In the genomic region with DNA sequence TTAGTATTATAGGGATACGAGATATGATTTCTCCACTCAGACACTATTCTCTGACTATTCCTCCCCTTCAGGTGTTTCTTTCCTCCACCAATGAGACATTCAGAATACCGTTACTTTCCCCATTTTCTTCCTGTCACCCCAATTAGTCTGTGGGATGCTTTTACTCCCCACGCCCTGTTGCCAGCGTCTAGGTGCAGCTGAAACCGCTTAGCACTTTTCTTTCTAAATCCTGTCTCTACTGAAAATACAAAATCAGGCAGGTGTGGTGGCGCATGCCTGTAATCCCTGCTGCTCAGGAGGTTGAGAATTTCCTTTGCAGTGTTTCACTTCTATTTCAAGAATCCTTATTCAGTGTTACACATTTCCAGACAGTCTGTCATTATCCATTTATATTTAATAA, we compare ENCODE assay signal across 28 cellular contexts.
"Had no signal": no experiment of that assay in that cellular context is flagged by ENCODE, and none has a peak within 500 bp of the region (broad histone marks: within the 10 kb centered on the region; RNA-seq: fewer than 3 reads in every experiment).

No MANE protein-coding gene starts in this region.

- DNase-seq: stimulated activated CD4-positive, alpha-beta T cell treated with anti-CD3 and anti-CD28 coated beads, Interleukin-2, amount 100 ng/mL, for 48 hours; stimulated activated CD4-positive, alpha-beta T cell treated with anti-CD3 and anti-CD28 coated beads, Interleukin-4, amount 100 ng/mL, for 1 hour; stimulated activated CD4-positive, alpha-beta T cell treated with anti-CD3 and anti-CD28 coated beads, Interleukin-4, amount 100 ng/mL, for 24 hours; stimulated activated CD4-positive, alpha-beta T cell treated with anti-CD3 and anti-CD28 coated beads, Interleukin-4, amount 100 ng/mL, for 4 hours; stimulated activated CD8-positive, alpha-beta memory T cell treated with anti-CD3 and anti-CD28 coated beads, Interleukin-4, amount 100 ng/mL, for 48 hours; stimulated activated naive B cell treated with anti-CD40 and anti-IgM and Interleukin-4, amounts not matched to agents 10 μg/mL and 1 μg/mL and 100 μg/mL, for 72 hours; stimulated activated naive CD4-positive, alpha-beta T cell; stimulated activated naive CD4-positive, alpha-beta T cell treated with Interleukin-2 at 50 U/mL for 16 hours; stimulated activated naive CD8-positive, alpha-beta T cell treated with anti-CD3 and anti-CD28 coated beads, Interleukin-15, amount 100 ng/mL, for 72 hours; stimulated activated naive CD8-positive, alpha-beta T cell treated with anti-CD3 and anti-CD28 coated beads, Interleukin-15, Interleukin-2, amounts not matched to agents 100 U/mL and 50 U/mL, for 24 hours; stomach; substantia nigra; testis; thyroid gland; tibial artery; transverse colon; trophoblast cell; upper lobe of left lung; upper lobe of right lung; uterus had no signal

- H3K36me3 ChIP-seq: stomach, suprapubic skin, thoracic aorta, thyroid gland, tibial artery, tibial nerve, transverse colon, upper lobe of left lung, upper lobe of right lung, uterus, vagina had no signal

- H3K27me3 ChIP-seq: stomach, suprapubic skin, testis, thyroid gland, tibial artery, tibial nerve, transverse colon, upper lobe of left lung, upper lobe of right lung, uterus, vagina had no signal

- H3K9me3 ChIP-seq: stomach, suprapubic skin, testis, thoracic aorta, thyroid gland, tibial artery, tibial nerve, transverse colon, upper lobe of left lung, upper lobe of right lung, uterus, vagina had no signal

- H3K9me3 Mint-ChIP-seq: stimulated activated effector memory CD8-positive, alpha-beta T cell treated with anti-CD3 and anti-CD28 coated beads, Interleukin-12 subunit alpha, Interleukin-12 subunit beta, amount 100 ng/mL, for 72 hours; stimulated activated memory B cell treated with anti-CD40 and anti-IgM and Interleukin-4, amounts not matched to agents 10 μg/mL and 1 μg/mL and 100 μg/mL, for 72 hours; stimulated activated naive B cell treated with anti-CD40 and anti-IgM and Interleukin-4, amounts not matched to agents 10 μg/mL and 1 μg/mL and 100 μg/mL, for 72 hours; stimulated activated naive CD8-positive, alpha-beta T cell treated with anti-CD3 and anti-CD28 coated beads, Interleukin-15, amount 100 ng/mL, for 72 hours; stimulated activated naive CD8-positive, alpha-beta T cell treated with anti-CD3 and anti-CD28 coated beads, Interleukin-15, Interleukin-2, amounts not matched to agents 100 ng/mL and 50 ng/mL, for 24 hours; type B pancreatic cell had no signal

- H3K4me1 Mint-ChIP-seq: stimulated activated effector memory CD8-positive, alpha-beta T cell treated with anti-CD3 and anti-CD28 coated beads, Interleukin-12 subunit alpha, Interleukin-12 subunit beta, amount 100 ng/mL, for 72 hours; stimulated activated memory B cell treated with anti-CD40 and anti-IgM and Interleukin-4, amounts not matched to agents 10 μg/mL and 1 μg/mL and 100 μg/mL, for 72 hours; stimulated activated naive B cell treated with anti-CD40 and anti-IgM and Interleukin-4, amounts not matched to agents 10 μg/mL and 1 μg/mL and 100 μg/mL, for 72 hours; stimulated activated naive CD8-positive, alpha-beta T cell treated with anti-CD3 and anti-CD28 coated beads, Interleukin-15, amount 100 ng/mL, for 72 hours had no signal

- H3K4me3 ChIP-seq: stomach, suprapubic skin, testis, thoracic aorta, thyroid gland, tibial artery, tibial nerve, transverse colon, upper lobe of left lung, upper lobe of right lung, uterus, vagina had no signal

- H3K4me3 Mint-ChIP-seq: stimulated activated effector memory CD8-positive, alpha-beta T cell treated with anti-CD3 and anti-CD28 coated beads, Interleukin-12 subunit alpha, Interleukin-12 subunit beta, amount 100 ng/mL, for 72 hours; stimulated activated memory B cell treated with anti-CD40 and anti-IgM and Interleukin-4, amounts not matched to agents 10 μg/mL and 1 μg/mL and 100 μg/mL, for 72 hours; stimulated activated naive B cell treated with anti-CD40 and anti-IgM and Interleukin-4, amounts not matched to agents 10 μg/mL and 1 μg/mL and 100 μg/mL, for 72 hours; stimulated activated naive CD8-positive, alpha-beta T cell treated with anti-CD3 and anti-CD28 coated beads, Interleukin-15, amount 100 ng/mL, for 72 hours; stimulated activated naive CD8-positive, alpha-beta T cell treated with anti-CD3 and anti-CD28 coated beads, Interleukin-15, Interleukin-2, amounts not matched to agents 100 ng/mL and 50 ng/mL, for 24 hours; type B pancreatic cell had no signal

- H3K27ac ChIP-seq: stomach, suprapubic skin, testis, thoracic aorta, thyroid gland, tibial artery, tibial nerve, transverse colon, upper lobe of left lung, upper lobe of right lung, uterus, vagina had no signal

- H3K27ac Mint-ChIP-seq: stimulated activated effector memory CD8-positive, alpha-beta T cell treated with anti-CD3 and anti-CD28 coated beads, Interleukin-12 subunit alpha, Interleukin-12 subunit beta, amount 100 ng/mL, for 72 hours; stimulated activated memory B cell treated with anti-CD40 and anti-IgM and Interleukin-4, amounts not matched to agents 10 μg/mL and 1 μg/mL and 100 μg/mL, for 72 hours; stimulated activated naive B cell treated with anti-CD40 and anti-IgM and Interleukin-4, amounts not matched to agents 10 μg/mL and 1 μg/mL and 100 μg/mL, for 72 hours; stimulated activated naive CD8-positive, alpha-beta T cell treated with anti-CD3 and anti-CD28 coated beads, Interleukin-15, amount 100 ng/mL, for 72 hours; stimulated activated naive CD8-positive, alpha-beta T cell treated with anti-CD3 and anti-CD28 coated beads, Interleukin-15, Interleukin-2, amounts not matched to agents 100 ng/mL and 50 ng/mL, for 24 hours; type B pancreatic cell had no signal

- H3K27me3 Mint-ChIP-seq: stimulated activated memory B cell treated with anti-CD40 and anti-IgM and Interleukin-4, amounts not matched to agents 10 μg/mL and 1 μg/mL and 100 μg/mL, for 72 hours; type B pancreatic cell had no signal

- H3K36me3 Mint-ChIP-seq: stimulated activated effector memory CD8-positive, alpha-beta T cell treated with anti-CD3 and anti-CD28 coated beads, Interleukin-12 subunit alpha, Interleukin-12 subunit beta, amount 100 ng/mL, for 72 hours; stimulated activated memory B cell treated with anti-CD40 and anti-IgM and Interleukin-4, amounts not matched to agents 10 μg/mL and 1 μg/mL and 100 μg/mL, for 72 hours; stimulated activated naive B cell treated with anti-CD40 and anti-IgM and Interleukin-4, amounts not matched to agents 10 μg/mL and 1 μg/mL and 100 μg/mL, for 72 hours; type B pancreatic cell had no signal

- H3K4me1 ChIP-seq: tibial nerve, transverse colon, upper lobe of right lung had no signal
